11 cellular contexts compared by ENCODE assay signal in genomic region chr2:176105727-176106635, GRCh38. TPM values are rescaled to one million over a fixed set of nuclear protein-coding genes. Genes with fewer than 3 reads are reported as not detected.
DNase-seq lines count a peak whose midpoint lies in the region; ATAC-seq, FAIRE-seq and TF ChIP-seq lines count a peak whose summit lies in the region.
"Had no signal": no experiment of that assay in that cellular context is flagged by ENCODE, and none has a peak within 500 bp of the region (broad histone marks: within the 10 kb centered on the region; RNA-seq: fewer than 3 reads in every experiment).

No MANE protein-coding gene starts in this region.

- intact Hi-C loops in mammary epithelial cell (cut with micrococcal nuclease): no loop called here

- WGBS in mammary epithelial cell (ENCODE audit: low coverage, missing lambda C conversion rate): 16% methylated on average over 20 of the region's 28 CpGs

- H3K4me3 ChIP-seq in BJ (ENCODE audit: low read depth, low read length): peak overlapping the region; percentile 54
- peak overlapping the region; percentile 44 for H3K4me3 ChIP-seq in HFF-Myc (replicated peaks; ENCODE audit: low read depth, low read length)
- H3K4me3 ChIP-seq in mammary epithelial cell (replicated peaks in 1 of 3; ENCODE audit: insufficient read depth in 1 of 3, low read depth in 2 of 3, low read length in 3 of 3): peak overlapping the region; percentile 5 to 13 (median 13)

- H3K36me3 ChIP-seq in BJ (ENCODE audit: control insufficient read depth, insufficient read depth, low read length): peaks cover 1% of the 10 kb centered on the region; the same call in 1 of the 2 replicates
- H3K36me3 ChIP-seq in mammary epithelial cell (ENCODE audit: insufficient read depth, low read length): no peaks in the 10 kb centered on the region

- ATAC-seq in HG03520 (IDR thresholded peaks at IDR 0.05; ENCODE audit: unreplicated experiment): no peak
- no peak for ATAC-seq in GM21529 (IDR thresholded peaks at IDR 0.05; ENCODE audit: unreplicated experiment)

- dilution Hi-C loops in mammary epithelial cell (cut with HindIII; ENCODE audit: low sequenced_read_pairs): no loop called here

- H3K4me1 ChIP-seq in mammary epithelial cell (ENCODE audit: insufficient read depth, low read length): peaks cover 10% of the 10 kb centered on the region

- H3K9me3 ChIP-seq in mammary epithelial cell (replicated peaks; ENCODE audit: insufficient read depth, low read length): no peaks in the 10 kb centered on the region

- no peak for TF ChIP-seq POLR2A in H54 (IDR thresholded peaks at IDR 0.05; ENCODE audit: low read depth, low read length)

- H3K9me3 Mint-ChIP-seq in nephron: no peaks in the 10 kb centered on the region

- DNase-seq in BJ (ENCODE audit: low read depth) (no peak), HFF-Myc (ENCODE audit: extremely low read depth, low read depth) (no peak), mammary epithelial cell (no peak), H54 (ENCODE audit: insufficient read length, low spot score) (no peak), NCI-H226 (no peak)
- DNase-seq: cortex of kidney had no signal

- CTCF ChIA-PET in BJ (lab: Yijun Ruan, JAX) (interaction anchor here (1.0 to 4.9 kb wide), 6 partner anchors 10 to 738 kb away, joined by 3 to 13 read pairs (median 6); no protein-coding TSS in a partner anchor), mammary epithelial cell (lab: Charles Lee; ENCODE audit: low non-redundant PET) (interaction anchor here (0.7 kb wide), 1 partner anchor 448 kb away, joined by 5 read pairs; no protein-coding TSS in a partner anchor)

- H3K36me3 Mint-ChIP-seq in nephron (ENCODE audit: low read depth): peaks cover 23% of the 10 kb centered on the region

- peaks cover 96% of the 10 kb centered on the region for H3K27me3 Mint-ChIP-seq in nephron (ENCODE audit: low read depth)

- TF ChIP-seq CTCF in BJ (IDR thresholded peaks at IDR 0.05; ENCODE audit: insufficient read depth, low read depth, low read length): no peak
- TF ChIP-seq CTCF in HFF-Myc (IDR thresholded peaks at IDR 0.05; ENCODE audit: low read depth, low read length, missing control alignments): no peak
- TF ChIP-seq CTCF in mammary epithelial cell (conservative IDR thresholded peaks at IDR 0.05 in 1 of 2, IDR thresholded peaks at IDR 0.05 in 1 of 2; ENCODE audit: extremely low read depth in 1 of 2, insufficient read depth in 1 of 2, low read depth in 1 of 2, low read length in 2 of 2): no peak
- TF ChIP-seq CTCF in nephron (IDR thresholded peaks at IDR 0.05; ENCODE audit: unreplicated experiment in 3 of 3): no peak

- peak overlapping the region; percentile 36 for H2AFZ ChIP-seq in mammary epithelial cell (ENCODE audit: low read depth, low read length)

- H3K4me3 Mint-ChIP-seq in nephron: peak overlapping the region; percentile 51 to 86 (median 82)

- no peak for FAIRE-seq in H54 (lab: Jason Lieb, UNC)

- no peak overlapping the region for H3K9ac ChIP-seq in mammary epithelial cell (ENCODE audit: insufficient read depth, low read length)

- H3K27ac Mint-ChIP-seq in nephron: peak overlapping the region in 2 of 3 experiments; percentile 6 to 94

- H3K27me3 ChIP-seq in BJ (ENCODE audit: control insufficient read depth, insufficient read depth, low read length) (peaks cover 3% of the 10 kb centered on the region; the same call in 1 of the 2 replicates), mammary epithelial cell (ENCODE audit: insufficient read depth, low read length) (peaks cover 88% of the 10 kb centered on the region)

- no peak overlapping the region for H3K27ac ChIP-seq in mammary epithelial cell (ENCODE audit: insufficient read depth, low read depth, low read length)

- no TSS peak for BruUV-seq in mammary epithelial cell (replicated peaks; lab: Mats Ljungman, UMichigan)

- POLR2A ChIA-PET in BJ (lab: Charles Lee): no interaction called here

- no peaks in the 10 kb centered on the region for H3K79me2 ChIP-seq in mammary epithelial cell (ENCODE audit: insufficient read depth, low read length)

- H4K20me1 ChIP-seq in mammary epithelial cell (ENCODE audit: insufficient read depth, low read length): no peaks in the 10 kb centered on the region

- peaks cover 32% of the 10 kb centered on the region for H3K4me1 Mint-ChIP-seq in nephron

- in situ Hi-C loops in mammary epithelial cell (cut with MboI; ENCODE audit: low sequenced_read_pairs in 2 of 2): no loop called here

- H3K4me2 ChIP-seq in mammary epithelial cell (ENCODE audit: insufficient read depth, low read depth, low read length): peak overlapping the region; percentile 58

RNA-seq across cellular contexts. Expression of gene HOXD11, which starts 1.1 kb away (rescaled TPM):
- polyA plus RNA-seq in BJ (2011; rRNA removed) (9.8 and 9.9 TPM in 2 replicates), mammary epithelial cell (not detected)
- 2.1 and 3.4 TPM in 2 replicates for polyA minus RNA-seq in BJ (2011; rRNA and poly(A)+ RNA removed)
- total RNA-seq in mammary epithelial cell: not detected
- polyA minus RNA-seq in mammary epithelial cell: not detected
- total RNA-seq: activated CD8-positive, alpha-beta memory T cell treated with anti-CD3 and anti-CD28 coated beads for 36 hours had no signal

RNA-seq across cellular contexts. Expression of gene HOXD12, which starts 6.4 kb away (rescaled TPM):
- polyA plus RNA-seq in BJ (2011; rRNA removed) (not detected in 2 replicates), mammary epithelial cell (not detected)
- not detected in 2 replicates for polyA minus RNA-seq in BJ (2011; rRNA and poly(A)+ RNA removed)
- total RNA-seq in mammary epithelial cell: not detected
- not detected for polyA minus RNA-seq in mammary epithelial cell
- total RNA-seq: activated CD8-positive, alpha-beta memory T cell treated with anti-CD3 and anti-CD28 coated beads for 36 hours; renal cortical epithelial cell had no signal

RNA-seq across cellular contexts. Expression of gene HOXD10, which starts 10.6 kb away (rescaled TPM):
- 11.0 and 12.6 TPM in 2 replicates for polyA plus RNA-seq in BJ (2011; rRNA removed)
- polyA minus RNA-seq in BJ (2011; rRNA and poly(A)+ RNA removed): 3.4 and 5.9 TPM in 2 replicates
- total RNA-seq in mammary epithelial cell: not detected
- polyA plus RNA-seq in mammary epithelial cell: not detected
- polyA minus RNA-seq in mammary epithelial cell: not detected
- total RNA-seq: activated CD8-positive, alpha-beta memory T cell treated with anti-CD3 and anti-CD28 coated beads for 36 hours had no signal

RNA-seq across cellular contexts. Expression of gene HOXD13, which starts 13.5 kb away (rescaled TPM):
- polyA plus RNA-seq in BJ (2011; rRNA removed): 0.43 and 0.71 TPM in 2 replicates
- 0.26 and 0.62 TPM in 2 replicates for polyA minus RNA-seq in BJ (2011; rRNA and poly(A)+ RNA removed)
- not detected for total RNA-seq in mammary epithelial cell
- not detected for polyA plus RNA-seq in mammary epithelial cell
- not detected for polyA minus RNA-seq in mammary epithelial cell
- total RNA-seq: activated CD8-positive, alpha-beta memory T cell treated with anti-CD3 and anti-CD28 coated beads for 36 hours; renal cortical epithelial cell had no signal

RNA-seq across cellular contexts. Expression of gene HOXD9, which starts 16.5 kb away (rescaled TPM):
- polyA plus RNA-seq in BJ (2011; rRNA removed) (1.7 and 1.8 TPM in 2 replicates), mammary epithelial cell (not detected)
- polyA minus RNA-seq in BJ (2011; rRNA and poly(A)+ RNA removed): 0.38 TPM in 1 of 2 replicates, not detected in the other
- total RNA-seq in mammary epithelial cell: not detected
- not detected for polyA minus RNA-seq in mammary epithelial cell
- total RNA-seq: activated CD8-positive, alpha-beta memory T cell treated with anti-CD3 and anti-CD28 coated beads for 36 hours had no signal

Comparison
In these comparisons a context has a peak if more than half of its experiments do, and no peak if none do; other contexts are left out.
1. RNA of gene HOXD11, which starts 1.1 kb away (polyA plus RNA-seq): 9.8 to 9.9 TPM in BJ; not detected in mammary epithelial cell (single experiment); every median in the first group is over 10 times any median in the second.
2. RNA of gene HOXD10, which starts 10.6 kb away (polyA plus RNA-seq): 11.0 to 12.6 TPM in BJ; not detected in mammary epithelial cell (single experiment); every median in the first group is over 10 times any median in the second.
3. Peak in every context shown above with its lines, with median percentiles within 50 percentile points of each other: H3K4me3 ChIP-seq.